8 cellular contexts compared by ENCODE assay signal in the genomic region with DNA sequence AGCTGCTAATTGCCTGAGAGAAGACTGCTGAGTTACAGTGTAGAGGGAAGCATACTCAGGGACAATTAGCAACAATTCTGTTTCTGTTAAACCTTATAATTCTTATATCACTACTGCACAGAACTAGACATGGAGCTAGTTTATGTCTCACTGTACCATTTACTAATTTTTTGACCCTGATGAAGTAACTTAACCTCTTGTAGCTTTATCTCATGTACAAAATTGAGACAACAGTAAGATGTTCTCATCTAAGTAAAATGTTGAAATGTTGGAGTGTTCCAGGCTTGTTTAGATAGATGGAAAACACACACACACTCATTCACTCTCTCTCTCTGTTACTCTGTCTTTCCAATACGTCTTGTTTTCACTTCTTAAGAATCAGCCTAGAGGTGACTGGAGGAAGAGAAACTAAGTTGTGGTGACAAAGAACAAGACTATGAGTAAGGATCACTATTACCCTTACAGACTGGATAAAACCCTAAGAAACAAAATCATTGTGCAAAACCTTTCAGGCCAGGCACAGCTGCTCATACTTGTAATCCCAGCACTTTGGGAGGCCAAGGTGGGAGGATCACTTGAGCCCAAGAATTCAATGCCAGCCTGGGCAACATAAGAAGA.
DNase-seq lines count a peak whose midpoint lies in the region; ATAC-seq and TF ChIP-seq lines count a peak whose summit lies in the region.
"Not testable (repeated sequence)": the region's sequence is repeated elsewhere in the genome, so short reads cannot be mapped to it uniquely, and the experiment has no call there.

No MANE protein-coding gene starts in this region.

- peak; percentile 82 for ATAC-seq in GM18519 (IDR thresholded peaks at IDR 0.05; ENCODE audit: low FRiP score, unreplicated experiment)
- peak; percentile 95 for ATAC-seq in GM19351 (IDR thresholded peaks at IDR 0.05; ENCODE audit: unreplicated experiment)
- peak; percentile 82 for ATAC-seq in GM21619 (IDR thresholded peaks at IDR 0.05; ENCODE audit: unreplicated experiment)
- ATAC-seq in HG02870 (IDR thresholded peaks at IDR 0.05; ENCODE audit: unreplicated experiment): peak; percentile 86
- peak; percentile 81 for ATAC-seq in HG03432 (IDR thresholded peaks at IDR 0.05; ENCODE audit: unreplicated experiment)
- ATAC-seq in activated CD8-positive, alpha-beta T cell treated with anti-CD3 and anti-CD28 coated beads, Interleukin-2, amount 10 ng/mL, durations not matched to agents 7 days and 5 days: peak; percentile 61
- ATAC-seq in left lung: peak; percentile 24
- peak; percentile 74 for ATAC-seq in upper lobe of right lung

- not testable (repeated sequence) for H3K4me3 Mint-ChIP-seq in activated CD8-positive, alpha-beta T cell treated with anti-CD3 and anti-CD28 coated beads, Interleukin-2, amount 10 ng/mL, durations not matched to agents 7 days and 5 days

- CTCF ChIA-PET in activated CD8-positive, alpha-beta T cell treated with anti-CD3 and anti-CD28 coated beads, Interleukin-2, amount 10 ng/mL, durations not matched to agents 7 days and 5 days (lab: Charles Lee): not testable (repeated sequence)

- H3K4me1 Mint-ChIP-seq in activated CD8-positive, alpha-beta T cell treated with anti-CD3 and anti-CD28 coated beads, Interleukin-2, amount 10 ng/mL, durations not matched to agents 7 days and 5 days (ENCODE audit: low read depth): not testable (repeated sequence)

- intact Hi-C loops in left lung (cut with DNase I); upper lobe of right lung (cut with DNase I): not testable (repeated sequence)

- not testable (repeated sequence) for TF ChIP-seq CTCF in left lung (IDR thresholded peaks at IDR 0.05); upper lobe of right lung (IDR thresholded peaks at IDR 0.05)

- H3K27me3 Mint-ChIP-seq in activated CD8-positive, alpha-beta T cell treated with anti-CD3 and anti-CD28 coated beads, Interleukin-2, amount 10 ng/mL, durations not matched to agents 7 days and 5 days (ENCODE audit: low read depth): not testable (repeated sequence)

- POLR2A ChIA-PET in activated CD8-positive, alpha-beta T cell treated with anti-CD3 and anti-CD28 coated beads, Interleukin-2, amount 10 ng/mL, durations not matched to agents 7 days and 5 days (lab: Charles Lee): not testable (repeated sequence)

- H3K27me3 ChIP-seq in left lung, upper lobe of right lung: not testable (repeated sequence)

- H3K9me3 ChIP-seq in left lung, upper lobe of right lung: not testable (repeated sequence)

- H3K27ac ChIP-seq in left lung, upper lobe of right lung: not testable (repeated sequence)

- not testable (repeated sequence) for H3K27ac Mint-ChIP-seq in activated CD8-positive, alpha-beta T cell treated with anti-CD3 and anti-CD28 coated beads, Interleukin-2, amount 10 ng/mL, durations not matched to agents 7 days and 5 days

- H3K4me3 ChIP-seq in left lung, upper lobe of right lung: not testable (repeated sequence)

- not testable (repeated sequence) for H3K36me3 Mint-ChIP-seq in activated CD8-positive, alpha-beta T cell treated with anti-CD3 and anti-CD28 coated beads, Interleukin-2, amount 10 ng/mL, durations not matched to agents 7 days and 5 days (ENCODE audit: low read depth)

- not testable (repeated sequence) for H3K9me3 Mint-ChIP-seq in activated CD8-positive, alpha-beta T cell treated with anti-CD3 and anti-CD28 coated beads, Interleukin-2, amount 10 ng/mL, durations not matched to agents 7 days and 5 days (ENCODE audit: insufficient read depth)

- not testable (repeated sequence) for H3K36me3 ChIP-seq in left lung, upper lobe of right lung

- H3K4me1 ChIP-seq in left lung, upper lobe of right lung: not testable (repeated sequence)

- DNase-seq in activated CD8-positive, alpha-beta T cell treated with anti-CD3 and anti-CD28 coated beads, Interleukin-2, amount 10 ng/mL, durations not matched to agents 7 days and 5 days; left lung; upper lobe of right lung: not testable (repeated sequence)

Comparison
In these comparisons a context has a peak if more than half of its experiments do, and no peak if none do; other contexts are left out.
1. ATAC-seq: peak in every context shown above with its lines; median percentile 95 in GM19351; 86 in HG02870; 82 in GM18519; 82 in GM21619; 81 in HG03432; 74 in upper lobe of right lung; 61 in activated CD8-positive, alpha-beta T cell treated with anti-CD3 and anti-CD28 coated beads, Interleukin-2, amount 10 ng/mL, durations not matched to agents 7 days and 5 days; 24 in left lung.